Comparison of ENCODE assay signal across 27 cellular contexts in the genomic region with DNA sequence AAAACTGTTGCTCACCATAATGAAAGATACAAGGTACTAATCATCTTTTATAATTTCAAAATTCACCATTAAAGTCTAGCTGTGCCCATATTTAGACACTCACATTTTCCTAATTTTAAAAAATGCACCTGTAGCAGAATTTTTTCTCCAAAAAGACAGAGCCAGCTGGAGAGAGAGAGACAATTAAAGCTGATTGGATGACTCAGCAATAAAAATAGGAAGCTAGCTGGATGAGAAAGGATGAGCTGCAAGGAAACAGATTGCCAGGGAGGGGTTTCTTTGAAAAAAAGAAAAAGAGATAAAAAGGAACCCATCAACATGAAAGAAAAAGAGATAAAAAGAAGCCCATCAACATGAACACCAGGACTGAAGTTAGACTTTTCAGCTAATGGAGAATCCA.
"Had no signal": no experiment of that assay in that cellular context is flagged by ENCODE, and none has a peak within 500 bp of the region (broad histone marks: within the 10 kb centered on the region; RNA-seq: fewer than 3 reads in every experiment).

No MANE protein-coding gene starts in this region.

- H3K36me3 ChIP-seq: colonic mucosa, gastrocnemius medialis, left lung, lower lobe of right lung, right atrium auricular region, stomach, thyroid gland, upper lobe of right lung had no signal

- H3K9me3 ChIP-seq: colonic mucosa, gastrocnemius medialis, left lung, lower lobe of right lung, right atrium auricular region, thyroid gland, upper lobe of right lung had no signal

- DNase-seq: activated CD4-positive, alpha-beta T cell treated with anti-CD3 and anti-CD28 coated beads for 4 hours; activated CD4-positive, alpha-beta T cell treated with anti-CD3 and anti-CD28 coated beads, Interleukin-2, amount 50 U/mL, for 4 hours; activated CD4-positive, CD25-positive, alpha-beta regulatory T cell; activated effector memory CD4-positive, alpha-beta T cell treated with Interleukin-2 at 50 U/mL for 16 hours; activated naive CD4-positive, alpha-beta T cell treated with Interleukin-2 at 50 U/mL for 16 hours; activated T-cell treated with anti-CD3 and anti-CD28 coated beads for 4 hours; activated T-cell treated with anti-CD3 and anti-CD28 coated beads, Interleukin-2, amount 50 U/mL, for 72 hours; anterior cingulate cortex; colonic mucosa; effector CD8-positive, alpha-beta T cell; gastrocnemius medialis; glutamatergic neuron; left lung; lower lobe of right lung; mesendoderm; stimulated activated CD4-positive, alpha-beta T cell treated with anti-CD3 and anti-CD28 coated beads, Interleukin-15, amount 100 ng/mL, for 24 hours; stimulated activated CD4-positive, alpha-beta T cell treated with anti-CD3 and anti-CD28 coated beads, Interleukin-2, amount 100 ng/mL, for 24 hours; stimulated activated naive B cell treated with anti-CD40 and anti-IgM and Interleukin-4, amounts not matched to agents 10 μg/mL and 1 μg/mL and 100 μg/mL, for 72 hours; stomach; T-helper 9 cell; thyroid gland; upper lobe of right lung had no signal

- H3K4me1 ChIP-seq: colonic mucosa, gastrocnemius medialis, left lung, lower lobe of right lung, right atrium auricular region, stomach, thyroid gland, upper lobe of right lung had no signal

- ATAC-seq: activated T-cell treated with anti-CD3 and anti-CD28 coated beads, Interleukin-2, amount 50 U/mL, for 72 hours; gastrocnemius medialis; left lung; lower lobe of right lung; natural killer cell treated with Interleukin-12 subunit alpha and Interleukin-12 subunit beta and Interleukin-15 and Interleukin-18, amount 100 ng/mL, for 72 hours; stimulated activated naive B cell treated with anti-CD40 and anti-IgM and Interleukin-4, amounts not matched to agents 10 μg/mL and 1 μg/mL and 100 μg/mL, for 72 hours; upper lobe of right lung had no signal

- H3K27ac ChIP-seq: colonic mucosa, gastrocnemius medialis, left lung, lower lobe of right lung, stomach, thyroid gland, upper lobe of right lung had no signal

- H3K4me3 ChIP-seq: colonic mucosa, gastrocnemius medialis, left lung, lower lobe of right lung, right atrium auricular region, stomach, thyroid gland, upper lobe of right lung had no signal

- FAIRE-seq: bronchial epithelial cell, endometrium, islet of Langerhans had no signal

- H3K27me3 ChIP-seq: colonic mucosa, gastrocnemius medialis, left lung, right atrium auricular region, stomach, thyroid gland, upper lobe of right lung had no signal
